In the genomic region with DNA sequence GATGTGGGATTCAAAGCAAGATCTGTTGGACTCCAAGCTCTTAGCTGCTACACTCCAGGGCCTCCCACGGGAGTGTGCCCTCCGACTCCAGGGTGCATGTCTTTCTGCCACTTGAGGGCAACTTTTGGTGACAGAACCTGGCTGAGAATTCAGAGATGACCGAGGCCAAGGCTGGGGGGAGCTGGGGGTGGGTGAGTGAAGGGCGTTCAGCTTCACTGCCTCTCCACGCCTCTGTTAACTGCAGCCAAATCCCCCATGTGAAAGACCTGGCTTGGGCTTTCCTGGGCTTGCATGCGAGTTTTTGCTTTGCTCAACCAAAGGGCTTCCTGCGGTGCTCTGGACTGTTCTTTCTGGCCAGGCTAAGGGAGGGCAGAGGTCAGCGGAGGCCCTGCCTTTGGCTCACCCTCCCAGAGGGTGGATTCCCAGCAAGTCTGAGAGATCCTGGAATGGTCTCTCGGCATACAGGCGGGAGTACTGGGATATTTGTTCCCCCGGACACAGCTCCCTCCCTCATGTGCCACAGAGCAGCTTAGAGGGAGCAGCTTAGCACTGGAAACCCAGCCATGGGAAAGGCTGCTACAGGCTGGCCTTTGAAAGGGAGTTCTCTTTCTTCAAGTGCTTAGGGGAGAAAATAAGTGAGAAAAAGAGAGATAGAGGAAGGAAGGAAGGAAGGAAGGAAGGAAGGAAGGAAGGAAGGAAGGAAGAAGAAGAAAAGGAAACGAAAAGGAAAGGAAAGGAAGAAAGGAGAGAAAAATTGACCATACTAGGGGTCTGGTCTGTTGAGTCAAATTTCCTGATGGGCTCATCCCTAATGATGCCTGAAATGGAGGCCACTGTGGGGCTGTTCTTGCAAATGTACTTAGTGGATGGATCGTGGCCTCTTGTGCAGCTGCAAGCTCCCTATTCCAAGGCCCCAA, we compare ENCODE assay signal across 18 cellular contexts.
DNase-seq lines count a peak whose midpoint lies in the region; ATAC-seq and TF ChIP-seq lines count a peak whose summit lies in the region.
"Had no signal": no experiment of that assay in that cellular context is flagged by ENCODE, and none has a peak within 500 bp of the region (broad histone marks: within the 10 kb centered on the region; RNA-seq: fewer than 3 reads in every experiment).

No MANE protein-coding gene starts in this region.

- 71% methylated on average over 10 of the region's 13 CpGs for WGBS in esophagus muscularis mucosa
- WGBS in mesenchymal stem cell: 52% methylated on average over 12 of the region's 13 CpGs
- 81% methylated on average over 13 of the region's 13 CpGs for WGBS in suprapubic skin

- no peaks in the 10 kb centered on the region for H3K36me3 Mint-ChIP-seq in CD8-positive, alpha-beta T cell
- H3K36me3 Mint-ChIP-seq: activated CD8-positive, alpha-beta memory T cell treated with anti-CD3 and anti-CD28 coated beads, Interleukin-2, amount 10 ng/mL, durations not matched to agents 7 days and 5 days had no signal

- H3K4me1 Mint-ChIP-seq in CD8-positive, alpha-beta T cell (ENCODE audit: low read depth): no peaks in the 10 kb centered on the region
- H3K4me1 Mint-ChIP-seq: activated CD8-positive, alpha-beta memory T cell treated with anti-CD3 and anti-CD28 coated beads, Interleukin-2, amount 10 ng/mL, durations not matched to agents 7 days and 5 days had no signal

- intact Hi-C loops in esophagus muscularis mucosa (cut with DNase I): no loop called here
- intact Hi-C loops in CD8-positive, alpha-beta T cell (cut with DNase I, micrococcal nuclease): no loop called here

- TF ChIP-seq CTCF in esophagus muscularis mucosa (IDR thresholded peaks at IDR 0.05) (no peak), suprapubic skin (IDR thresholded peaks at IDR 0.05) (no peak)
- no peak for TF ChIP-seq CTCF in CD8-positive, alpha-beta T cell (IDR thresholded peaks at IDR 0.05)

- H3K27me3 ChIP-seq in H7 (ENCODE audit: control insufficient read depth, insufficient read depth, low read length) (no peaks in the 10 kb centered on the region), esophagus muscularis mucosa (peaks cover 0 to 31% (median 0%) of the 10 kb centered on the region in 4 donors), mesenchymal stem cell (ENCODE audit: control insufficient read depth in 1 of 2, insufficient read depth in 1 of 2, low read length in 2 of 2) (peaks cover 0 to 31% of the 10 kb centered on the region in 2 experiments), suprapubic skin (no peaks in the 10 kb centered on the region)
- H3K27me3 ChIP-seq in CD8-positive, alpha-beta T cell (ENCODE audit: insufficient read depth, low read length): no peaks in the 10 kb centered on the region
- H3K27me3 ChIP-seq: ovary, Peyer's patch had no signal

- peaks cover 7% of the 10 kb centered on the region for H3K9me3 Mint-ChIP-seq in CD8-positive, alpha-beta T cell

- no peak overlapping the region for H2BK120ac ChIP-seq in mesenchymal stem cell (ENCODE audit: low read depth, low read length)

- H3K4me1 ChIP-seq in esophagus muscularis mucosa (peaks cover 20 to 37% (median 23%) of the 10 kb centered on the region in 4 donors), mesenchymal stem cell (ENCODE audit: control insufficient read depth, insufficient read depth, low read depth, low read length) (peaks cover 4% of the 10 kb centered on the region), suprapubic skin (peaks cover 28% of the 10 kb centered on the region)
- no peaks in the 10 kb centered on the region for H3K4me1 ChIP-seq in CD8-positive, alpha-beta T cell (ENCODE audit: insufficient read depth, low read length)
- H3K4me1 ChIP-seq: Caco-2, Peyer's patch had no signal

- no peak overlapping the region for H3K4me3 Mint-ChIP-seq in CD8-positive, alpha-beta T cell
- H3K4me3 Mint-ChIP-seq: activated CD8-positive, alpha-beta memory T cell treated with anti-CD3 and anti-CD28 coated beads, Interleukin-2, amount 10 ng/mL, durations not matched to agents 7 days and 5 days had no signal

- no peak overlapping the region for H2AK5ac ChIP-seq in mesenchymal stem cell (ENCODE audit: low read length, severe bottlenecking)

- H2BK5ac ChIP-seq in mesenchymal stem cell (ENCODE audit: low read depth, low read length, poor library complexity, severe bottlenecking): no peak overlapping the region

- H2BK15ac ChIP-seq in mesenchymal stem cell (ENCODE audit: low read depth, poor library complexity, severe bottlenecking): no peak overlapping the region

- no peak overlapping the region for H4K8ac ChIP-seq in mesenchymal stem cell (ENCODE audit: low read length)

- H3K4me3 ChIP-seq in H7 (ENCODE audit: insufficient read depth, low read depth, low read length): no peak overlapping the region
- no peak overlapping the region for H3K4me3 ChIP-seq in esophagus muscularis mucosa
- H3K4me3 ChIP-seq in mesenchymal stem cell (ENCODE audit: insufficient read depth in 1 of 2, low read depth in 1 of 2, low read length in 2 of 2): no peak overlapping the region
- H3K4me3 ChIP-seq in suprapubic skin: no peak overlapping the region
- no peak overlapping the region for H3K4me3 ChIP-seq in CD8-positive, alpha-beta T cell (ENCODE audit: low read depth, low read length)
- H3K4me3 ChIP-seq: ovary, Peyer's patch had no signal

- no peaks in the 10 kb centered on the region for H3K79me1 ChIP-seq in mesenchymal stem cell (replicated peaks; ENCODE audit: low read length, poor library complexity, severe bottlenecking)

- no peak for ATAC-seq in CD8-positive, alpha-beta T cell
- ATAC-seq in GM21515 (IDR thresholded peaks at IDR 0.05; ENCODE audit: unreplicated experiment) (no peak), HG03025 (IDR thresholded peaks at IDR 0.05; ENCODE audit: low FRiP score, unreplicated experiment) (no peak)
- ATAC-seq: activated CD8-positive, alpha-beta memory T cell treated with anti-CD3 and anti-CD28 coated beads, Interleukin-2, amount 10 ng/mL, durations not matched to agents 7 days and 5 days had no signal

- no peak for TF ChIP-seq POLR2A in esophagus muscularis mucosa (IDR thresholded peaks at IDR 0.05; ENCODE audit: low read depth)
- no peak for TF ChIP-seq POLR2A in suprapubic skin (IDR thresholded peaks at IDR 0.05)

- H3K36me3 ChIP-seq in H7 (replicated peaks; ENCODE audit: control insufficient read depth, insufficient read depth, low read length) (no peaks in the 10 kb centered on the region), esophagus muscularis mucosa (no peaks in the 10 kb centered on the region), mesenchymal stem cell (ENCODE audit: control insufficient read depth in 1 of 2, insufficient read depth in 2 of 2, low read depth in 1 of 2, low read length in 2 of 2) (no peaks in the 10 kb centered on the region), suprapubic skin (no peaks in the 10 kb centered on the region)
- no peaks in the 10 kb centered on the region for H3K36me3 ChIP-seq in CD8-positive, alpha-beta T cell (ENCODE audit: insufficient read depth, low read length)
- H3K36me3 ChIP-seq: brain microvascular endothelial cell, ovary, Peyer's patch had no signal

- H3K9ac ChIP-seq in mesenchymal stem cell (ENCODE audit: low read length): peak overlapping the region; percentile 82

- no peak overlapping the region for H2AFZ ChIP-seq in mesenchymal stem cell (ENCODE audit: low read depth, low read length)

- TF ChIP-seq EP300 in esophagus muscularis mucosa (IDR thresholded peaks at IDR 0.05): no peak
- no peak for TF ChIP-seq EP300 in suprapubic skin (IDR thresholded peaks at IDR 0.05)

- H3K4me2 ChIP-seq in mesenchymal stem cell (ENCODE audit: low read length, poor library complexity, severe bottlenecking): no peak overlapping the region

- DNase-seq in H7 (peak; percentile 43), esophagus muscularis mucosa (ENCODE audit: extremely low spot score) (no peak), mesenchymal stem cell (peak; percentile 1), suprapubic skin (ENCODE audit: low spot score in 2 of 2) (no peak), ACHN (no peak)
- no peak for DNase-seq in CD8-positive, alpha-beta T cell
- DNase-seq: activated CD8-positive, alpha-beta memory T cell treated with anti-CD3 and anti-CD28 coated beads, Interleukin-2, amount 10 ng/mL, durations not matched to agents 7 days and 5 days; activated naive CD4-positive, alpha-beta T cell treated with Interleukin-2 at 50 U/mL for 16 hours; brain microvascular endothelial cell; Caco-2; effector memory CD4-positive, alpha-beta T cell; NCI-H510A treated with DMSO at 0.1 percent for 48 hours; Peyer's patch; stimulated activated CD4-positive, alpha-beta T cell treated with anti-CD3 and anti-CD28 coated beads, Interleukin-12 subunit alpha, Interleukin-12 subunit beta, amount 100 ng/mL, for 4 hours had no signal

- peaks cover 3% of the 10 kb centered on the region for H3K27me3 Mint-ChIP-seq in CD8-positive, alpha-beta T cell (ENCODE audit: low read depth)
- H3K27me3 Mint-ChIP-seq: activated CD8-positive, alpha-beta memory T cell treated with anti-CD3 and anti-CD28 coated beads, Interleukin-2, amount 10 ng/mL, durations not matched to agents 7 days and 5 days had no signal

- H3K27ac ChIP-seq in esophagus muscularis mucosa (replicated peaks in 1 of 4) (peak overlapping the region; percentile 21 to 71 (median 55)), mesenchymal stem cell (ENCODE audit: low read length, poor library complexity, severe bottlenecking) (no peak overlapping the region), suprapubic skin (peak overlapping the region; percentile 42)
- no peak overlapping the region for H3K27ac ChIP-seq in CD8-positive, alpha-beta T cell (ENCODE audit: low read depth, low read length)
- H3K27ac ChIP-seq: brain microvascular endothelial cell, ovary, Peyer's patch, VCaP had no signal

- no peak overlapping the region for H3K18ac ChIP-seq in mesenchymal stem cell (ENCODE audit: low read depth in 1 of 2, low read length in 2 of 2)

- H2BK12ac ChIP-seq in mesenchymal stem cell (ENCODE audit: low read length in 2 of 2): no peak overlapping the region

- in situ Hi-C loops in ACHN (cut with HindIII; ENCODE audit: low pct_ligation_motif_present, low pct_unique_long_range_greater_than_20kb, low sequenced_read_pairs): no loop called here

- no peak overlapping the region for H3K4ac ChIP-seq in mesenchymal stem cell (ENCODE audit: low read depth in 1 of 2, low read length in 2 of 2)

- POLR2A ChIA-PET in CD8-positive, alpha-beta T cell (lab: Charles Lee): no interaction called here

- H3K9me3 ChIP-seq in esophagus muscularis mucosa: peaks cover 0 to 5% (median 0%) of the 10 kb centered on the region in 4 donors
- H3K9me3 ChIP-seq in mesenchymal stem cell (ENCODE audit: control insufficient read depth, low read length): no peaks in the 10 kb centered on the region
- H3K9me3 ChIP-seq in suprapubic skin: no peaks in the 10 kb centered on the region
- H3K9me3 ChIP-seq in CD8-positive, alpha-beta T cell (ENCODE audit: low read length): no peaks in the 10 kb centered on the region
- H3K9me3 ChIP-seq: Caco-2, ovary, Peyer's patch had no signal

- H4K91ac ChIP-seq in mesenchymal stem cell (ENCODE audit: low read length): no peak overlapping the region

- no peak overlapping the region for H3K27ac Mint-ChIP-seq in CD8-positive, alpha-beta T cell
- H3K27ac Mint-ChIP-seq: activated CD8-positive, alpha-beta memory T cell treated with anti-CD3 and anti-CD28 coated beads, Interleukin-2, amount 10 ng/mL, durations not matched to agents 7 days and 5 days had no signal

- no peak overlapping the region for H3K14ac ChIP-seq in mesenchymal stem cell (ENCODE audit: low read length in 2 of 2)

- CTCF ChIA-PET in CD8-positive, alpha-beta T cell (lab: Charles Lee): no interaction called here

- H3K23ac ChIP-seq in mesenchymal stem cell (ENCODE audit: low read length in 2 of 2): no peak overlapping the region

Comparison
In these comparisons a context has a peak if more than half of its experiments do, and no peak if none do; other contexts are left out.
1. DNase-seq: peak in H7 (single experiment) and mesenchymal stem cell (single experiment); none in esophagus muscularis mucosa (single experiment), suprapubic skin (0 of 2), CD8-positive, alpha-beta T cell (0 of 7) and ACHN (single experiment).
2. H3K27ac ChIP-seq: peak in esophagus muscularis mucosa (4 of 4) and suprapubic skin (single experiment); none in mesenchymal stem cell (single experiment) and CD8-positive, alpha-beta T cell (single experiment).